In genomic region chr14:22977434-22977683, GRCh38 we compare ENCODE assay signal across 7 cellular contexts. TPM values are rescaled to one million over a fixed set of nuclear protein-coding genes. Genes with fewer than 3 reads are reported as not detected.
DNase-seq lines count a peak whose midpoint lies in the region; ATAC-seq and TF ChIP-seq lines count a peak whose summit lies in the region.
"Had no signal": no experiment of that assay in that cellular context is flagged by ENCODE, and none has a peak within 500 bp of the region (broad histone marks: within the 10 kb centered on the region; RNA-seq: fewer than 3 reads in every experiment).

No MANE protein-coding gene starts in this region.

- H3K79me2 ChIP-seq in Loucy (ENCODE audit: insufficient read depth, low read length): peaks cover 34% of the 10 kb centered on the region

- no peak overlapping the region for H3K27ac Mint-ChIP-seq in stimulated activated effector memory CD8-positive, alpha-beta T cell treated with anti-CD3 and anti-CD28 coated beads, Interleukin-12 subunit alpha, Interleukin-12 subunit beta, amount 100 ng/mL, for 72 hours
- H3K27ac Mint-ChIP-seq: activated CD4-positive, alpha-beta T cell treated with anti-CD3 and anti-CD28 coated beads for 36 hours had no signal

- H3K27ac ChIP-seq in esophagus (ENCODE audit: low read depth in 2 of 2, low read length in 1 of 2): peak overlapping the region; percentile 29 to 84
- peak overlapping the region; percentile 71 to 88 (median 80) for H3K27ac ChIP-seq in sigmoid colon

- H3K4me3 ChIP-seq in Loucy (ENCODE audit: low read length, poor library complexity, severe bottlenecking) (no peak overlapping the region), esophagus (ENCODE audit: low read depth in 1 of 2, low read length in 2 of 2) (no peak overlapping the region), sigmoid colon (no peak overlapping the region)

- H3K9ac ChIP-seq in Loucy (ENCODE audit: low read depth, low read length, poor library complexity, severe bottlenecking): peak overlapping the region; percentile 10

- no peaks in the 10 kb centered on the region for H3F3A ChIP-seq in Loucy (ENCODE audit: low read depth)

- peaks cover 7% of the 10 kb centered on the region; the same call in 1 of the 2 replicates for H3K36me3 ChIP-seq in Loucy (ENCODE audit: insufficient read depth, low read length)
- peaks cover 0 to 8% of the 10 kb centered on the region in 2 donors for H3K36me3 ChIP-seq in esophagus (ENCODE audit: control insufficient read depth in 2 of 2, insufficient read depth in 2 of 2, low read length in 1 of 2)
- H3K36me3 ChIP-seq in sigmoid colon: no peaks in the 10 kb centered on the region

- no peak for TF ChIP-seq POLR2A in sigmoid colon (IDR thresholded peaks at IDR 0.05)

- H3K4me3 Mint-ChIP-seq in stimulated activated effector memory CD8-positive, alpha-beta T cell treated with anti-CD3 and anti-CD28 coated beads, Interleukin-12 subunit alpha, Interleukin-12 subunit beta, amount 100 ng/mL, for 72 hours: no peak overlapping the region
- H3K4me3 Mint-ChIP-seq: activated CD4-positive, alpha-beta T cell treated with anti-CD3 and anti-CD28 coated beads for 36 hours had no signal

- no peak overlapping the region for H2AFZ ChIP-seq in Loucy (ENCODE audit: low read length)

- intact Hi-C loops in sigmoid colon (cut with DNase I): no loop called here

- H3K4me2 ChIP-seq in Loucy (ENCODE audit: low read depth, low read length, poor library complexity, severe bottlenecking): peak overlapping the region; percentile 14

- TF ChIP-seq EP300 in sigmoid colon (IDR thresholded peaks at IDR 0.05): no peak

- H3K9me3 ChIP-seq in Loucy (ENCODE audit: insufficient read depth, low read depth, low read length) (no peaks in the 10 kb centered on the region), esophagus (ENCODE audit: control insufficient read depth in 2 of 2, insufficient read depth in 1 of 2, low read depth in 1 of 2, low read length in 1 of 2) (no peaks in the 10 kb centered on the region), sigmoid colon (no peaks in the 10 kb centered on the region)

- no peak for ATAC-seq in stimulated activated effector memory CD8-positive, alpha-beta T cell treated with anti-CD3 and anti-CD28 coated beads, Interleukin-12 subunit alpha, Interleukin-12 subunit beta, amount 100 ng/mL, for 72 hours
- ATAC-seq: activated CD4-positive, alpha-beta T cell treated with anti-CD3 and anti-CD28 coated beads for 36 hours had no signal

- H3K9me2 ChIP-seq in Loucy (replicated peaks; ENCODE audit: low read depth, low read length): no peaks in the 10 kb centered on the region

- peaks cover 5% of the 10 kb centered on the region for H3K4me1 Mint-ChIP-seq in stimulated activated effector memory CD8-positive, alpha-beta T cell treated with anti-CD3 and anti-CD28 coated beads, Interleukin-12 subunit alpha, Interleukin-12 subunit beta, amount 100 ng/mL, for 72 hours

- no peaks in the 10 kb centered on the region for H4K20me1 ChIP-seq in Loucy (ENCODE audit: insufficient read depth, low read length, poor library complexity, severe bottlenecking)

- H3K4me1 ChIP-seq in Loucy (ENCODE audit: insufficient read depth, low read length, poor library complexity, severe bottlenecking) (peaks cover 23% of the 10 kb centered on the region), esophagus (ENCODE audit: control insufficient read depth in 2 of 2, insufficient read depth in 2 of 2, low read length in 1 of 2) (peaks cover 0 to 16% of the 10 kb centered on the region in 2 donors), sigmoid colon (peaks cover 0 to 55% (median 45%) of the 10 kb centered on the region in 4 donors)

- H3K36me3 Mint-ChIP-seq in stimulated activated effector memory CD8-positive, alpha-beta T cell treated with anti-CD3 and anti-CD28 coated beads, Interleukin-12 subunit alpha, Interleukin-12 subunit beta, amount 100 ng/mL, for 72 hours: no peaks in the 10 kb centered on the region

- no peaks in the 10 kb centered on the region for H3K9me3 Mint-ChIP-seq in stimulated activated effector memory CD8-positive, alpha-beta T cell treated with anti-CD3 and anti-CD28 coated beads, Interleukin-12 subunit alpha, Interleukin-12 subunit beta, amount 100 ng/mL, for 72 hours

- TF ChIP-seq CTCF in Loucy (conservative IDR thresholded peaks at IDR 0.05; ENCODE audit: low read length) (no peak), sigmoid colon (IDR thresholded peaks at IDR 0.05) (no peak)

- no peak for DNase-seq in sigmoid colon
- no peak for DNase-seq in AG08396 (ENCODE audit: low spot score)
- no peak for DNase-seq in activated CD8-positive, alpha-beta memory T cell treated with anti-CD3 and anti-CD28 coated beads for 24 hours
- DNase-seq in stimulated activated effector memory CD8-positive, alpha-beta T cell treated with anti-CD3 and anti-CD28 coated beads, Interleukin-12 subunit alpha, Interleukin-12 subunit beta, amount 100 ng/mL, for 72 hours (ENCODE audit: low spot score in 2 of 2): no peak
- DNase-seq: activated CD4-positive, alpha-beta T cell treated with anti-CD3 and anti-CD28 coated beads for 36 hours had no signal

- no peaks in the 10 kb centered on the region for H3K27me3 ChIP-seq in Loucy (ENCODE audit: insufficient read depth, low read length, poor library complexity, severe bottlenecking)
- no peaks in the 10 kb centered on the region for H3K27me3 ChIP-seq in esophagus (ENCODE audit: control insufficient read depth in 1 of 2, insufficient read depth in 2 of 2, low read length in 2 of 2)
- H3K27me3 ChIP-seq in sigmoid colon: peaks cover 0 to 6% (median 0%) of the 10 kb centered on the region in 3 donors

RNA-seq across cellular contexts. Expression of gene AJUBA, which starts 5.0 kb away (rescaled TPM):
- 10 to 100 TPM; 16.5 to 19.7 TPM for polyA plus RNA-seq in esophagus
- total RNA-seq in sigmoid colon: 1 to 10 TPM; 5.0 to 5.5 (median 5.1) TPM
- polyA plus RNA-seq in sigmoid colon: 1 to 10 TPM in 2 of 3 donors, under 1 TPM in 1; 0.23 to 7.8 (median 6.0) TPM

RNA-seq across cellular contexts. Expression of gene HAUS4, which starts 20.5 kb away (rescaled TPM):
- polyA plus RNA-seq in esophagus: 10 to 100 TPM; 17.0 to 23.5 TPM
- total RNA-seq in sigmoid colon: 10 to 100 TPM; 28.1 to 82.6 (median 59.8) TPM
- 10 to 100 TPM; 37.8 to 46.7 (median 44.9) TPM for polyA plus RNA-seq in sigmoid colon

RNA-seq across cellular contexts. Expression of gene C14orf93, which starts 32.6 kb away (rescaled TPM):
- polyA plus RNA-seq in esophagus (1 to 10 TPM; 4.7 to 6.1 TPM), sigmoid colon (10 to 100 TPM in 2 of 3 donors, 1 to 10 TPM in 1; 7.4 to 11.9 (median 10.2) TPM)
- 10 to 100 TPM in 3 of 4 donors, 1 to 10 TPM in 1; 8.9 to 19.9 (median 12.9) TPM for total RNA-seq in sigmoid colon

RNA-seq across cellular contexts. Expression of gene PRMT5, which starts 48.2 kb away (rescaled TPM):
- polyA plus RNA-seq in esophagus (10 to 100 TPM; 31.4 to 47.1 TPM), sigmoid colon (10 to 100 TPM; 33.3 to 66.7 (median 55.4) TPM)
- total RNA-seq in sigmoid colon: 10 to 100 TPM; 33.3 to 61.7 (median 44.7) TPM

RNA-seq across cellular contexts. Expression of gene PSMB5, which starts 57.3 kb away (rescaled TPM):
- polyA plus RNA-seq in esophagus: 100 to 1,000 TPM in 1 of 2 donors, 10 to 100 TPM in 1; 35.1 to 136 TPM
- total RNA-seq in sigmoid colon: 100 to 1,000 TPM; 113 to 179 (median 135) TPM
- polyA plus RNA-seq in sigmoid colon: 100 to 1,000 TPM; 132 to 145 (median 141) TPM
